In the genomic region with DNA sequence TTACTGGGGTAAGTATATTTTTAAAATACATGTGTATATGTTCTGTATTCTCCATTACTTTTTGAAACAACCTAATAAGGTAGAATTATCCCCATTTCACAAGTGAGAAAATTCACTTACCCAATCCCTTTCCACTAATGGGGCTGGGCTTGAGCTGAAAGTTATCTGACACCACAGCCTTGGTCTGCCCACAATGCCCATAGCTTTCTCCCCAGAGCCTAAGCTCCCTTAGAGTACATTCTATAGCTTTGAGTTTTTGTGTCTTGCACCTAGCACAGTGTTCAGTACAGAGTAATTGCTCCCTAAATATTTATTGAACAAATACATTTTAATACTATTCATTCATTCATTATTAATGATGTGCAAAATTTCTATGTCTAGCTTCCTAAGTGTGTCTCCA, we compare ENCODE assay signal across 24 cellular contexts.
"Had no signal": no experiment of that assay in that cellular context is flagged by ENCODE, and none has a peak within 500 bp of the region (broad histone marks: within the 10 kb centered on the region; RNA-seq: fewer than 3 reads in every experiment).

No MANE protein-coding gene starts in this region.

- H3K27ac ChIP-seq: neural progenitor cell, WERI-Rb-1 had no signal

- DNase-seq: activated CD4-positive, alpha-beta T cell treated with anti-CD3 and anti-CD28 coated beads for 48 hours; activated CD4-positive, alpha-beta T cell treated with anti-CD3 and anti-CD28 coated beads, Interleukin-2, amount 50 U/mL, for 48 hours; activated CD8-positive, alpha-beta memory T cell treated with anti-CD3 and anti-CD28 coated beads, Interleukin-2, amount 50 U/mL, for 4 hours; activated effector memory CD4-positive, alpha-beta T cell treated with anti-CD3 and anti-CD28 coated beads, Interleukin-2, amount 50 U/mL, for 16 hours; activated naive CD4-positive, alpha-beta T cell treated with anti-CD3 and anti-CD28 coated beads for 36 hours; activated naive CD8-positive, alpha-beta T cell treated with anti-CD3 and anti-CD28 coated beads for 36 hours; activated T-cell treated with anti-CD3 and anti-CD28 coated beads, Interleukin-2, amount 50 U/mL, for 1 hour; caudate nucleus; gastrocnemius medialis; glutamatergic neuron; left cardiac atrium; naive thymus-derived CD4-positive, alpha-beta T cell; posterior cingulate gyrus; stimulated activated CD4-positive, alpha-beta T cell treated with anti-CD3 and anti-CD28 coated beads, Interleukin-15, amount 100 ng/mL, for 24 hours; stimulated activated CD4-positive, alpha-beta T cell treated with anti-CD3 and anti-CD28 coated beads, Interleukin-2, amount 100 ng/mL, for 24 hours; stimulated activated naive CD4-positive, alpha-beta T cell treated with Interleukin-2 at 50 U/mL for 16 hours; T-cell; WERI-Rb-1 had no signal

- H3K36me3 ChIP-seq: ascending aorta, gastrocnemius medialis, neural progenitor cell, tibial nerve, WERI-Rb-1 had no signal

- H3K4me3 ChIP-seq: ascending aorta, gastrocnemius medialis, hepatocyte, neural progenitor cell, tibial nerve had no signal

- H2AFZ ChIP-seq: hepatocyte, neural progenitor cell had no signal

- H3K9me3 ChIP-seq: ascending aorta, gastrocnemius medialis, tibial nerve had no signal

- H3K4me1 ChIP-seq: neural progenitor cell had no signal

- H3K9ac ChIP-seq: neural progenitor cell had no signal

- ATAC-seq: activated CD4-positive, CD25-positive, alpha-beta regulatory T cell treated with anti-CD3 and anti-CD28 coated beads, Interleukin-2, amount 50 U/mL, for 24 hours; gastrocnemius medialis; left cardiac atrium; naive thymus-derived CD4-positive, alpha-beta T cell; sciatic nerve; T-cell had no signal

- H3K4me2 ChIP-seq: hepatocyte, neural progenitor cell had no signal

- H3K27me3 ChIP-seq: ascending aorta, gastrocnemius medialis, hepatocyte, neural progenitor cell, tibial nerve had no signal
